ENCODE assay signal across 17 cellular contexts in the genomic region with DNA sequence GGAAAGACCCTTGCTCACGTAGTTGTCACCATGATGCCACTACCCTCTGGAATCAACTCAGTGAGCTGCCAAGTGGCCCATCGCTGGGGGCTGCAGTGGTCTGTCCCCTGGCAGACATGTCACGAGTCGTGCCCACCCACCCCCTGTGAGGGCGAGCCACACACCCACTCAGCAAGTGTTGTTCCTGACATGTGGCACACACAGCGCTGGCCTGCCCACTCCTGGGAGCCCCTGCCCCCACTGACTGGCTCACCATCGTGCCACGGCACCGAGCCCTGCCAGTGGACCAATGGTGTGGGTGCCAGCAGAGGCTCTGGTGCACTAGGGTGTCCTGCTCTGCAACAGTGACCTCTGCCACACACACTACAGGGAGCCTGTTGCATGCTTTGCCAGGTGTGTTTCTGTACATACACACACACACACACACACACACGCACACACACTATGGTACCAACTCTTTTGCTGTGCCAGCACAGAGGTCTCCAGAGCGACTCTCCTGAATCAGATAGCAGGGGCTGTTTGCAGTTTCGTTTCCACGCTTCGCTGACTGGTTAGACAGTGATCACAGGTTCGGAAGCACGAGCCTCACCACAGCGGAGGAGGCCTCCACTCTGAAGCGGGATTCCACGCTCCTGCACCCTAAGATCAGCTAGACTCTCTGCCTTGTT. TPM values are rescaled to one million over a fixed set of nuclear protein-coding genes. Genes with fewer than 3 reads are reported as not detected.
DNase-seq lines count a peak whose midpoint lies in the region; ATAC-seq and TF ChIP-seq lines count a peak whose summit lies in the region.
"Had no signal": no experiment of that assay in that cellular context is flagged by ENCODE, and none has a peak within 500 bp of the region (broad histone marks: within the 10 kb centered on the region; RNA-seq: fewer than 3 reads in every experiment).

No MANE protein-coding gene starts in this region.

- H3K4me2 ChIP-seq in OCI-LY7 (ENCODE audit: low read length), result peak overlapping the region; percentile 13; the same call in 1 of the 2 replicates

- no peak overlapping the region for H3K4me3 ChIP-seq in OCI-LY7 (ENCODE audit: low read depth, low read length, poor library complexity, severe bottlenecking)
- H3K4me3 ChIP-seq: adrenal gland had no signal

- no peak overlapping the region for H2AFZ ChIP-seq in OCI-LY7 (ENCODE audit: low read length)

- no peaks in the 10 kb centered on the region for H3K36me3 ChIP-seq in OCI-LY7 (ENCODE audit: insufficient read depth, low read length)
- H3K36me3 ChIP-seq: adrenal gland had no signal

- peaks cover 5% of the 10 kb centered on the region for H3K4me1 ChIP-seq in OCI-LY7 (ENCODE audit: insufficient read depth, low read length, poor library complexity, severe bottlenecking)
- H3K4me1 ChIP-seq: foreskin keratinocyte had no signal

- no peaks in the 10 kb centered on the region for H4K20me1 ChIP-seq in OCI-LY7 (ENCODE audit: insufficient read depth, low read length)

- ATAC-seq in HG02678 (IDR thresholded peaks at IDR 0.05; ENCODE audit: unreplicated experiment) (no peak), HG03139 (IDR thresholded peaks at IDR 0.05; ENCODE audit: unreplicated experiment) (no peak), GM18858 (IDR thresholded peaks at IDR 0.05; ENCODE audit: unreplicated experiment) (no peak)
- ATAC-seq: activated CD4-positive, CD25-positive, alpha-beta regulatory T cell treated with anti-CD3 and anti-CD28 coated beads, Interleukin-2, amount 50 U/mL, for 24 hours; activated T-helper 17 cell treated with anti-CD3 and anti-CD28 coated beads, Interleukin-2, amount 50 U/mL, for 72 hours; CD8-positive, alpha-beta T cell; foreskin keratinocyte; stimulated activated naive CD8-positive, alpha-beta T cell treated with anti-CD3 and anti-CD28 coated beads, Interleukin-15, Interleukin-2, amounts not matched to agents 100 U/mL and 50 U/mL, for 24 hours had no signal

- DNase-seq in NOMO-1 treated with DMSO at 0.1 percent for 48 hours (lab: John Stamatoyannopoulos, UW; ENCODE audit: unreplicated experiment), result peak; percentile 4
- DNase-seq in NOMO-1 (lab: John Stamatoyannopoulos, UW; ENCODE audit: unreplicated experiment in 2 of 2), result no peak
- peak; percentile 45 for DNase-seq in OCI-LY7 (ENCODE audit: low spot score)
- DNase-seq in kidney tubule cell (ENCODE audit: low spot score), result peak; percentile 28
- DNase-seq: adrenal gland; CD8-positive, alpha-beta T cell; foreskin keratinocyte; HCEC 1CT; NK-92 treated with Interleukin-12 subunit alpha and Interleukin-12 subunit beta, amount 100 ng/mL, for 24 hours; SIG-M5; stimulated activated naive CD8-positive, alpha-beta T cell treated with anti-CD3 and anti-CD28 coated beads, Interleukin-15, Interleukin-2, amounts not matched to agents 100 U/mL and 50 U/mL, for 24 hours had no signal

- no peaks in the 10 kb centered on the region for H3K79me2 ChIP-seq in OCI-LY7 (ENCODE audit: insufficient read depth, low read depth, low read length)

- H3K27ac ChIP-seq in OCI-LY7 (ENCODE audit: low read depth, low read length, poor library complexity, severe bottlenecking), result no peak overlapping the region
- H3K27ac ChIP-seq in temporal lobe (ENCODE audit: low read depth, low read length), result peak overlapping the region; percentile 59
- H3K27ac ChIP-seq: adrenal gland, foreskin keratinocyte had no signal

- intact Hi-C loops in OCI-LY7 (cut with micrococcal nuclease; ENCODE audit: unreplicated experiment), result no loop called here

- H3K9me2 ChIP-seq in OCI-LY7 (ENCODE audit: insufficient read depth, low read length), result no peaks in the 10 kb centered on the region

- no TSS peak for BruUV-seq in OCI-LY7 (replicated peaks; lab: Mats Ljungman, UMichigan)

- no peak for TF ChIP-seq CTCF in OCI-LY7 (conservative IDR thresholded peaks at IDR 0.05; ENCODE audit: low read length)

- no peaks in the 10 kb centered on the region for H3K9me3 ChIP-seq in OCI-LY7 (ENCODE audit: low read length)
- H3K9me3 ChIP-seq: adrenal gland had no signal

- POLR2A ChIA-PET in OCI-LY7 (lab: Charles Lee), result interaction anchor here (0.6 kb wide), 1 partner anchor 285 kb away, joined by 3 read pairs; no protein-coding TSS in a partner anchor

- CTCF ChIA-PET in OCI-LY7 (lab: Charles Lee; ENCODE audit: unreplicated experiment), result no interaction called here

RNA-seq across cellular contexts. Expression of a gene that starts 7.7 kb away (rescaled TPM):
- not detected in 2 replicates for total RNA-seq in OCI-LY7 (2014; rRNA removed; shearing (Covaris generic))
- total RNA-seq in OCI-LY7 (2022) (not detected in 2 replicates), temporal lobe (18.2 TPM)
- total RNA-seq: CD8-positive, alpha-beta T cell had no signal

RNA-seq across cellular contexts. Expression of a gene that starts 12.5 kb away (rescaled TPM):
- 26.5 and 30.4 TPM in 2 replicates for total RNA-seq in OCI-LY7 (2014; rRNA removed; shearing (Covaris generic))
- total RNA-seq in OCI-LY7 (2022), result 35.1 and 42.6 TPM in 2 replicates
- 23.1 TPM for total RNA-seq in temporal lobe

RNA-seq across cellular contexts. Expression of a gene that starts 24.4 kb away (rescaled TPM):
- total RNA-seq in OCI-LY7 (2014; rRNA removed; shearing (Covaris generic)), result 18.8 and 24.0 TPM in 2 replicates
- total RNA-seq in OCI-LY7 (2022), result 18.2 and 21.9 TPM in 2 replicates
- total RNA-seq in temporal lobe, result 8.4 TPM

RNA-seq across cellular contexts. Expression of a gene that starts 37.5 kb away (rescaled TPM):
- 0.19 TPM in 1 of 2 replicates, not detected in the other for total RNA-seq in OCI-LY7 (2014; rRNA removed; shearing (Covaris generic))
- total RNA-seq in OCI-LY7 (2022) (0.32 TPM in 1 of 2 replicates, not detected in the other), temporal lobe (2.5 TPM)

Comparison
In these comparisons a context has a peak if more than half of its experiments do, and no peak if none do; other contexts are left out.
1. DNase-seq: peak in NOMO-1 treated with DMSO at 0.1 percent for 48 hours (single experiment), OCI-LY7 (single experiment) and kidney tubule cell (single experiment); none in NOMO-1 (0 of 2).
2. RNA of a gene that starts 7.7 kb away (total RNA-seq): 18.2 TPM in temporal lobe (single experiment); not detected in OCI-LY7; every median in the first group is over 10 times any median in the second.